In the genomic region with DNA sequence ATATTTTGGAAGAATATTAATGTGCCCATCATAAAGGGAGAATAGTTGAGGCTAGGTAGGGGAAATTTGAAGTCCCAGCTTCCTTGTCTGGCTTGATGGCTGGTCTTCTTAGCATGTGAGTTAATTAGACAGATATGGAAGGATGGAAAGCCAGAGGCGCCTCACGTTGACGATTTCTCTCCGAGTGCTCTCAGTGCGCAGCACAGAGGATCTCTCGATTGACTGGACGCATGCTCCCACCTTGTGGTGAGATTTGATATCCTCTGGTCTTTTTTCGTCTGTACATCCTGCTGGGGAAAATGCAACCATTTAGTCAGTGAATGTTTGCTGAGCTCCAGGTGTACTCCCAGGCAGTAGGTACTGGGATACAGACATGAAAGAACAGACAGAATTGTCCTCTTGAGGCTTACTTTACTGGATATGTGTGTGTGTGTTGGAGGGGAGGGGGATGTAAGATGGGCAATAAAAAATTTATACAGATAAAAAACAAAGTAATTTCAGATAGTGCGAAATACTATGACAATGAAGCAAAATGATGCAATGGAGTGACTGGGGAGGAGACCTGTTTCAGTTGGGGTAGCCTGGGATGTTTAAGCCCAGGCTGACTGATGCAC, we compare ENCODE assay signal across 8 cellular contexts.
DNase-seq lines count a peak whose midpoint lies in the region; ATAC-seq, FAIRE-seq and TF ChIP-seq lines count a peak whose summit lies in the region.

No MANE protein-coding gene starts in this region.

- 11 to 15% methylated on average over 9 of the region's 9 CpGs for WGBS in body of pancreas, 2 donors

- TF ChIP-seq POLR2A in body of pancreas (IDR thresholded peaks at IDR 0.05), result no peak

- H3K4me1 ChIP-seq in body of pancreas, result peaks cover 5% of the 10 kb centered on the region

- peak; percentile 32 to 93 (median 86) for TF ChIP-seq CTCF in body of pancreas (IDR thresholded peaks at IDR 0.05)

- H3K27me3 ChIP-seq in H7 (ENCODE audit: control insufficient read depth, insufficient read depth, low read length) (no peaks in the 10 kb centered on the region), body of pancreas (no peaks in the 10 kb centered on the region)

- peak overlapping the region in 3 of 4 donors; percentile 15 to 55 (median 44) for H3K27ac ChIP-seq in body of pancreas

- intact Hi-C loops in body of pancreas (cut with DNase I), result loop anchor here (5.0 kb wide), 1 partner anchor 123 kb away; no protein-coding TSS in a partner anchor

- DNase-seq in AG08396 (ENCODE audit: low spot score) (peak; percentile 73), H7 (peak; percentile 68), body of pancreas (peak; percentile 73 to 84 (median 74)), NCI-H526 (lab: John Stamatoyannopoulos, UW) (no peak), NCI-H510A treated with DMSO at 0.1 percent for 48 hours (lab: John Stamatoyannopoulos, UW) (no peak)
- DNase-seq in stimulated activated CD4-positive, alpha-beta T cell treated with anti-CD3 and anti-CD28 coated beads, Interleukin-2, amount 100 ng/mL, for 48 hours, result peak; percentile 48 to 53

- no peaks in the 10 kb centered on the region for H3K9me3 ChIP-seq in body of pancreas

- FAIRE-seq in islet of Langerhans (lab: Jason Lieb, UNC), result peak; percentile 98

- H3K4me3 ChIP-seq in H7 (ENCODE audit: insufficient read depth, low read depth, low read length), result no peak overlapping the region
- no peak overlapping the region for H3K4me3 ChIP-seq in body of pancreas

- peak; percentile 98 for ATAC-seq in SK-N-SH treated with all-trans-retinoic acid at 6 μM for 48 hours
- peak; percentile 96 for ATAC-seq in body of pancreas

- H3K36me3 ChIP-seq in H7 (replicated peaks; ENCODE audit: control insufficient read depth, insufficient read depth, low read length) (no peaks in the 10 kb centered on the region), body of pancreas (replicated peaks in 1 of 2; ENCODE audit: insufficient read depth in 1 of 2, low read depth in 2 of 2) (no peaks in the 10 kb centered on the region)

TF ChIP-seq in SK-N-SH treated with all-trans-retinoic acid at 6 μM for 48 hours, 23 proteins besides CTCF, POLR2A, EP300 and RAD21:
- TF ChIP-seq, protein P1, sequence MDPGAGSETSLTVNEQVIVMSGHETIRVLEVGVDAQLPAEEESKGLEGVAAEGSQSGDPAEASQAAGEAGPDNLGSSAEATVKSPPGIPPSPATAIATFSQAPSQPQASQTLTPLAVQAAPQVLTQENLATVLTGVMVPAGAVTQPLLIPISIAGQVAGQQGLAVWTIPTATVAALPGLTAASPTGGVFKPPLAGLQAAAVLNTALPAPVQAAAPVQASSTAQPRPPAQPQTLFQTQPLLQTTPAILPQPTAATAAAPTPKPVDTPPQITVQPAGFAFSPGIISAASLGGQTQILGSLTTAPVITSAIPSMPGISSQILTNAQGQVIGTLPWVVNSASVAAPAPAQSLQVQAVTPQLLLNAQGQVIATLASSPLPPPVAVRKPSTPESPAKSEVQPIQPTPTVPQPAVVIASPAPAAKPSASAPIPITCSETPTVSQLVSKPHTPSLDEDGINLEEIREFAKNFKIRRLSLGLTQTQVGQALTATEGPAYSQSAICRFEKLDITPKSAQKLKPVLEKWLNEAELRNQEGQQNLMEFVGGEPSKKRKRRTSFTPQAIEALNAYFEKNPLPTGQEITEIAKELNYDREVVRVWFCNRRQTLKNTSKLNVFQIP (CRISPR knock-in tag; IDR thresholded peaks at IDR 0.05; ENCODE audit: borderline replicate concordance, low read depth), result no peak
- TF ChIP-seq TSHZ2 (CRISPR knock-in tag; IDR thresholded peaks at IDR 0.05) (no peak), GLIS3 (CRISPR knock-in tag; IDR thresholded peaks at IDR 0.05) (no peak), ESRRG (CRISPR knock-in tag; IDR thresholded peaks at IDR 0.05) (no peak)

Comparison
In these comparisons a context has a peak if more than half of its experiments do, and no peak if none do; other contexts are left out.
1. DNase-seq: peak in AG08396 (single experiment), H7 (single experiment), body of pancreas (4 of 4) and stimulated activated CD4-positive, alpha-beta T cell treated with anti-CD3 and anti-CD28 coated beads, Interleukin-2, amount 100 ng/mL, for 48 hours (2 of 2); none in NCI-H526 (0 of 2) and NCI-H510A treated with DMSO at 0.1 percent for 48 hours (single experiment).